8 cellular contexts compared by ENCODE assay signal in the genomic region with DNA sequence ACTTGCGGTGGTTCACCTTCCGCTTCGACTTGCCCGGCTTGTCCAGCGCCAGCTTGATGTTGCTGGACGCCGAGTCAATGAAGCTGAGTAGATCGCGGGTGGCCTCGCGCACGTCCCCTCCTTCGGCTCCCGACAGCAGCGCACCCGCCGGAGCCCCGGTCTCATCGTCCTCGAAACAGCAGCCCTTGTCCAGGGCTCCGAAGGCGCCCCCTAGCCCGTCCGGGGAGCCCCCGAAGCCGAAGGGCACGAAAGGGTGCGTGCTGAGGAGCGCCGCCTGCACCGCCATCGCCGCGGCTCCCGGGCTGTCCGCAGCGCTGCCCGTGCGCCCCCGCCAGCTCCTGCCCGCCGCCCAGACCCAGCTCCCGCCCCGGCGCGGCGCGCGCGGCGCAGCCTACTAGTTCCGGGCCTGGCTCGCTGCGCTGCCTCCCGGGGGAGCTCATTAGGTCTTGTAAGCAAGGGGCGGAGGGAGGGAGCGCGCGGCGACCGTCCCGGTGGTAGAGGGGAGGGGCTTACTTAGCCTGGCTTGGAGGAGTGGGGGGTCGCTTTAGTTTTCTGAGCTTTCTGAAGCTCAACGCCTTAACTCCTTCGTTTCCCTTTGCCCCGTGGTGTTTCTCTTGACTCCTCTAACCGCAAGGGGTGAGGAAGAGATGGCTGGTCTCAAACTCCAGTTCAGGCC. TPM values are rescaled to one million over a fixed set of nuclear protein-coding genes. Genes with fewer than 3 reads are reported as not detected.
DNase-seq lines count a peak whose midpoint lies in the region; ATAC-seq and TF ChIP-seq lines count a peak whose summit lies in the region.

A gene with protein sequence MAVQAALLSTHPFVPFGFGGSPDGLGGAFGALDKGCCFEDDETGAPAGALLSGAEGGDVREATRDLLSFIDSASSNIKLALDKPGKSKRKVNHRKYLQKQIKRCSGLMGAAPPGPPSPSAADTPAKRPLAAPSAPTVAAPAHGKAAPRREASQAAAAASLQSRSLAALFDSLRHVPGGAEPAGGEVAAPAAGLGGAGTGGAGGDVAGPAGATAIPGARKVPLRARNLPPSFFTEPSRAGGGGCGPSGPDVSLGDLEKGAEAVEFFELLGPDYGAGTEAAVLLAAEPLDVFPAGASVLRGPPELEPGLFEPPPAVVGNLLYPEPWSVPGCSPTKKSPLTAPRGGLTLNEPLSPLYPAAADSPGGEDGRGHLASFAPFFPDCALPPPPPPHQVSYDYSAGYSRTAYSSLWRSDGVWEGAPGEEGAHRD (minus strand): TSS at position 421 of the 676 bp plus-strand sequence. CDS start 135 bp downstream, at position 286.

- DNase-seq in BJ (ENCODE audit: low read depth), result no peak
- peak; percentile 24 for DNase-seq in SK-N-MC (ENCODE audit: low read depth, low spot score)
- DNase-seq in central memory CD8-positive, alpha-beta T cell (ENCODE audit: low spot score in 2 of 2), result no peak
- peak; percentile 93 for DNase-seq in islet precursor cell

- H3K27me3 ChIP-seq in BJ (ENCODE audit: control insufficient read depth, insufficient read depth, low read length), result peaks cover 31% of the 10 kb centered on the region

- no peaks in the 10 kb centered on the region for H3K36me3 Mint-ChIP-seq in central memory CD8-positive, alpha-beta T cell (ENCODE audit: insufficient read depth)

- POLR2A ChIA-PET in BJ (lab: Charles Lee), result no interaction called here

- peaks cover 86% of the 10 kb centered on the region for H3K27me3 Mint-ChIP-seq in central memory CD8-positive, alpha-beta T cell

- H3K9ac ChIP-seq in SK-N-MC (ENCODE audit: insufficient read length), result peak within 1 kb of the TSS; percentile 79

- H3K27ac ChIP-seq in SK-N-MC (no peak within 1 kb of the TSS), skin epidermis (peak within 1 kb of the TSS in 4 of 21 experiments; percentile 1 to 59 (median 17))

- no peaks in the 10 kb centered on the region for H3K4me1 Mint-ChIP-seq in central memory CD8-positive, alpha-beta T cell

- ATAC-seq in HG02678 (IDR thresholded peaks at IDR 0.05; ENCODE audit: unreplicated experiment) (peak; percentile 51), HG02798 (IDR thresholded peaks at IDR 0.05; ENCODE audit: poor library complexity, unreplicated experiment) (no peak), GM21526 (IDR thresholded peaks at IDR 0.05; ENCODE audit: low FRiP score, unreplicated experiment) (no peak)
- peak; percentile 36 for ATAC-seq in central memory CD8-positive, alpha-beta T cell (replicated peaks; ENCODE audit: extremely low read depth, poor library complexity, severe bottlenecking)

- H3K36me3 ChIP-seq in BJ (ENCODE audit: control insufficient read depth, insufficient read depth, low read length), result no peaks in the 10 kb centered on the region
- H3K36me3 ChIP-seq in SK-N-MC (ENCODE audit: insufficient read depth, low read length), result no peaks in the 10 kb centered on the region

- H3K27ac Mint-ChIP-seq in central memory CD8-positive, alpha-beta T cell (ENCODE audit: low read depth), result no peak within 1 kb of the TSS

- peak within 1 kb of the TSS; percentile 58 for H3K4me3 Mint-ChIP-seq in central memory CD8-positive, alpha-beta T cell

- no peak for TF ChIP-seq CTCF in BJ (IDR thresholded peaks at IDR 0.05; ENCODE audit: insufficient read depth, low read depth, low read length)

- CTCF ChIA-PET in BJ (lab: Yijun Ruan, JAX), result interaction anchor here (1.1 to 1.3 kb wide), 3 partner anchors 9 to 24 kb away, joined by 3 to 4 read pairs (median 3); no protein-coding TSS in a partner anchor

- H3K4me3 ChIP-seq in BJ (ENCODE audit: low read depth, low read length) (peak within 1 kb of the TSS; percentile 17), SK-N-MC (peak within 1 kb of the TSS; percentile 84), skin epidermis (peak within 1 kb of the TSS; percentile 20 to 61 (median 34))

- H3K9me3 ChIP-seq in SK-N-MC (ENCODE audit: low read depth, low read length), result no peaks in the 10 kb centered on the region

- H3K9me3 Mint-ChIP-seq in central memory CD8-positive, alpha-beta T cell, result no peaks in the 10 kb centered on the region

RNA-seq across cellular contexts. Expression of the gene that starts here (rescaled TPM):
- polyA plus RNA-seq in BJ (2011; rRNA removed), result not detected in 2 replicates
- not detected in 2 replicates for polyA minus RNA-seq in BJ (2011; rRNA and poly(A)+ RNA removed)

Comparison
In these comparisons a context has a peak if more than half of its experiments do, and no peak if none do; other contexts are left out.
1. DNase-seq: peak in SK-N-MC (single experiment) and islet precursor cell (single experiment); none in BJ (single experiment) and central memory CD8-positive, alpha-beta T cell (0 of 2).
2. H3K4me3 ChIP-seq: peak in every context shown above with its lines; median percentile 84 in SK-N-MC; 34 in skin epidermis; 17 in BJ.
3. ATAC-seq: peak in HG02678 (single experiment) and central memory CD8-positive, alpha-beta T cell (single experiment); none in HG02798 (single experiment) and GM21526 (single experiment).